In genomic region chr1:16440480-16441311, GRCh38 we compare ENCODE assay signal across 1 cellular context.
TF ChIP-seq lines count a peak whose summit lies in the region.

TSS of gene NECAP2 (plus strand) at chr1:16440724. CDS start at chr1:16440762, 38 bp downstream.

TF ChIP-seq in HEK293, 187 proteins besides CTCF, POLR2A, EP300 and RAD21 (continued from another document and continues in another):
- TF ChIP-seq PRDM2 (tag by site-specific recombination; IDR thresholded peaks at IDR 0.05; ENCODE audit: borderline replicate concordance): 0 out of 2 replicates have a peak, but pooled peaks have one; percentile 42
- TF ChIP-seq ZNF768 (tag by site-specific recombination; IDR thresholded peaks at IDR 0.05): no peak
- peak; percentile 68; the same call in 1 of the 2 replicates for TF ChIP-seq ZNF777 (tag by site-specific recombination; IDR thresholded peaks at IDR 0.05; ENCODE audit: borderline replicate concordance)
- no peak for TF ChIP-seq ZNF707 (tag by site-specific recombination; IDR thresholded peaks at IDR 0.05)
- no peak for TF ChIP-seq ZNF157 (tag by site-specific recombination; IDR thresholded peaks at IDR 0.05)
- TF ChIP-seq ZNF670 (tag by site-specific recombination; IDR thresholded peaks at IDR 0.05; ENCODE audit: low read depth): no peak
- no peak for TF ChIP-seq ZNF529 (tag by site-specific recombination; IDR thresholded peaks at IDR 0.05; ENCODE audit: insufficient replicate concordance)
- TF ChIP-seq REPIN1 (tag by site-specific recombination; IDR thresholded peaks at IDR 0.05; ENCODE audit: low read depth): peak; percentile 73; the same call in 1 of the 2 replicates
- peak; percentile 44 for TF ChIP-seq ZNF18 (tag by site-specific recombination; IDR thresholded peaks at IDR 0.05)
- TF ChIP-seq ZNF621 (tag by site-specific recombination; IDR thresholded peaks at IDR 0.05): no peak
- peak; percentile 7; the same call in 1 of the 2 replicates for TF ChIP-seq ZNF548 (tag by site-specific recombination; IDR thresholded peaks at IDR 0.05)
- TF ChIP-seq ZNF211 (tag by site-specific recombination; IDR thresholded peaks at IDR 0.05; ENCODE audit: low read depth): no peak
- TF ChIP-seq ZNF140 (tag by site-specific recombination; IDR thresholded peaks at IDR 0.05): no peak
- TF ChIP-seq ZNF423 (tag by site-specific recombination; IDR thresholded peaks at IDR 0.05): no peak
- TF ChIP-seq ZEB2 (tag by site-specific recombination; IDR thresholded peaks at IDR 0.05): peak; percentile 98
- TF ChIP-seq ZNF645 (tag by site-specific recombination; IDR thresholded peaks at IDR 0.05): no peak
- no peak for TF ChIP-seq EGR2 (tag by site-specific recombination; IDR thresholded peaks at IDR 0.05; ENCODE audit: low read depth)
- no peak for TF ChIP-seq ZNF530 (tag by site-specific recombination; IDR thresholded peaks at IDR 0.05; ENCODE audit: low read depth)
- TF ChIP-seq ZSCAN30 (tag by site-specific recombination; IDR thresholded peaks at IDR 0.05): peak; percentile 79; the same call in 1 of the 2 replicates
- peak; percentile 33; the same call in 1 of the 2 replicates for TF ChIP-seq ZBTB20 (tag by site-specific recombination; IDR thresholded peaks at IDR 0.05)
- TF ChIP-seq TRIM28 (IDR thresholded peaks at IDR 0.05; ENCODE audit: borderline replicate concordance, low read length): peak; percentile 52; the same call in 1 of the 2 replicates
- peak; percentile 64 for TF ChIP-seq SP3 (tag by site-specific recombination; IDR thresholded peaks at IDR 0.05)
- TF ChIP-seq ZSCAN23 (tag by site-specific recombination; IDR thresholded peaks at IDR 0.05): 0 out of 2 replicates have a peak, but pooled peaks have one; percentile 61
- peak; percentile 96 for TF ChIP-seq ZBTB11 (tag by site-specific recombination; conservative IDR thresholded peaks at IDR 0.05; ENCODE audit: low read depth)
- TF ChIP-seq ATF2 (tag by site-specific recombination; IDR thresholded peaks at IDR 0.05; ENCODE audit: low read depth): no peak
- TF ChIP-seq ZNF202 (tag by site-specific recombination; IDR thresholded peaks at IDR 0.05; ENCODE audit: borderline replicate concordance): no peak
- TF ChIP-seq ZNF501 (tag by site-specific recombination; IDR thresholded peaks at IDR 0.05): peak; percentile 65; the same call in 1 of the 2 replicates
- no peak for TF ChIP-seq ZNF292 (tag by site-specific recombination; IDR thresholded peaks at IDR 0.05; ENCODE audit: borderline replicate concordance, low read depth)
- TF ChIP-seq ZNF473 (tag by site-specific recombination; IDR thresholded peaks at IDR 0.05): no peak
- TF ChIP-seq ZNF266 (tag by site-specific recombination; IDR thresholded peaks at IDR 0.05; ENCODE audit: low read depth): no peak
- TF ChIP-seq KLF16 (tag by site-specific recombination; IDR thresholded peaks at IDR 0.05): peak; percentile 75
- no peak for TF ChIP-seq ZNF16 (tag by site-specific recombination; IDR thresholded peaks at IDR 0.05; ENCODE audit: low read depth)
- TF ChIP-seq ZNF24 (tag by site-specific recombination; IDR thresholded peaks at IDR 0.05): peak; percentile 92
- no peak for TF ChIP-seq HIC1 (tag by site-specific recombination; IDR thresholded peaks at IDR 0.05)
- TF ChIP-seq GLIS2 (tag by site-specific recombination; IDR thresholded peaks at IDR 0.05): 0 out of 2 replicates have a peak, but pooled peaks have one; percentile 42
- 0 out of 2 replicates have a peak, but pooled peaks have one; percentile 5 for TF ChIP-seq ZNF585B (tag by site-specific recombination; IDR thresholded peaks at IDR 0.05)
- no peak for TF ChIP-seq ZSCAN16 (tag by site-specific recombination; IDR thresholded peaks at IDR 0.05)
- no peak for TF ChIP-seq HOXD13 (CRISPR knock-in tag; IDR thresholded peaks at IDR 0.05; ENCODE audit: borderline replicate concordance)
- TF ChIP-seq ZNF510 (tag by site-specific recombination; IDR thresholded peaks at IDR 0.05; ENCODE audit: insufficient replicate concordance): no peak
- peak; percentile 52; the same call in 1 of the 2 replicates for TF ChIP-seq KLF1 (tag by site-specific recombination; IDR thresholded peaks at IDR 0.05)
- TF ChIP-seq ZNF37A (tag by site-specific recombination; IDR thresholded peaks at IDR 0.05): no peak
- no peak for TF ChIP-seq PBX3 (CRISPR knock-in tag; IDR thresholded peaks at IDR 0.05)
- TF ChIP-seq ZBTB44 (tag by site-specific recombination; IDR thresholded peaks at IDR 0.05): no peak
- peak; percentile 26; the same call in 1 of the 2 replicates for TF ChIP-seq ZNF239 (tag by site-specific recombination; IDR thresholded peaks at IDR 0.05)
- TF ChIP-seq ZNF366 (tag by site-specific recombination; conservative IDR thresholded peaks at IDR 0.05): peak; percentile 89
- TF ChIP-seq ZNF571 (tag by site-specific recombination; IDR thresholded peaks at IDR 0.05): no peak
- peak; percentile 9; the same call in 1 of the 2 replicates for TF ChIP-seq ZNF10 (tag by site-specific recombination; IDR thresholded peaks at IDR 0.05)
